Comparison of ENCODE assay signal across 21 cellular contexts in genomic region chr17:31540602-31541307, GRCh38.
"Had no signal": no experiment of that assay in that cellular context is flagged by ENCODE, and none has a peak within 500 bp of the region (broad histone marks: within the 10 kb centered on the region; RNA-seq: fewer than 3 reads in every experiment).

No MANE protein-coding gene starts in this region.

- H3K9me3 Mint-ChIP-seq: activated naive CD8-positive, alpha-beta T cell treated with anti-CD3 and anti-CD28 coated beads, Interleukin-2, amount 10 ng/mL, durations not matched to agents 7 days and 5 days; WTC11 had no signal

- H3K36me3 ChIP-seq: heart right ventricle, upper lobe of left lung had no signal

- H3K4me1 Mint-ChIP-seq: WTC11 had no signal

- ATAC-seq: activated CD4-positive, alpha-beta T cell treated with anti-CD3 and anti-CD28 coated beads for 36 hours; stimulated activated naive CD8-positive, alpha-beta T cell treated with anti-CD3 and anti-CD28 coated beads, Interleukin-15, Interleukin-2, amounts not matched to agents 100 U/mL and 50 U/mL, for 24 hours had no signal

- DNase-seq: activated CD4-positive, alpha-beta T cell treated with anti-CD3 and anti-CD28 coated beads for 36 hours; activated CD4-positive, alpha-beta T cell treated with anti-CD3 and anti-CD28 coated beads, Interleukin-2, amount 50 U/mL, for 48 hours; activated naive CD4-positive, alpha-beta T cell treated with Interleukin-2 at 50 U/mL for 16 hours; activated naive CD8-positive, alpha-beta T cell treated with anti-CD3 and anti-CD28 coated beads, Interleukin-2, amount 10 ng/mL, durations not matched to agents 7 days and 5 days; activated T-cell treated with anti-CD3 and anti-CD28 coated beads, Interleukin-2, amount 50 U/mL, for 48 hours; amniotic stem cell; cortex of kidney; heart right ventricle; left colon; mesenchymal stem cell; naive B cell; retina; stimulated activated CD4-positive, alpha-beta T cell treated with anti-CD3 and anti-CD28 coated beads, Interleukin-2, amount 100 ng/mL, for 48 hours; stimulated activated CD8-positive, alpha-beta memory T cell treated with anti-CD3 and anti-CD28 coated beads, Interleukin-4, amount 100 ng/mL, for 48 hours; stimulated activated naive CD8-positive, alpha-beta T cell treated with anti-CD3 and anti-CD28 coated beads, Interleukin-15, Interleukin-2, amounts not matched to agents 100 U/mL and 50 U/mL, for 24 hours; T1000; upper lobe of left lung had no signal

- H3K4me3 ChIP-seq: heart right ventricle, upper lobe of left lung had no signal

- H3K4me3 Mint-ChIP-seq: activated CD4-positive, alpha-beta T cell treated with anti-CD3 and anti-CD28 coated beads for 36 hours; activated naive CD8-positive, alpha-beta T cell treated with anti-CD3 and anti-CD28 coated beads, Interleukin-2, amount 10 ng/mL, durations not matched to agents 7 days and 5 days; WTC11 had no signal

- H3K27me3 Mint-ChIP-seq: activated CD4-positive, alpha-beta T cell treated with anti-CD3 and anti-CD28 coated beads for 36 hours; naive B cell; progenitor cell of endocrine pancreas had no signal

- H3K27ac Mint-ChIP-seq: activated CD4-positive, alpha-beta T cell treated with anti-CD3 and anti-CD28 coated beads for 36 hours; activated naive CD8-positive, alpha-beta T cell treated with anti-CD3 and anti-CD28 coated beads, Interleukin-2, amount 10 ng/mL, durations not matched to agents 7 days and 5 days; WTC11 had no signal

- H3K27me3 ChIP-seq: heart right ventricle, upper lobe of left lung had no signal

- H3K27ac ChIP-seq: epithelial cell of prostate, heart right ventricle, upper lobe of left lung had no signal

- H3K4me1 ChIP-seq: heart right ventricle, upper lobe of left lung had no signal

- FAIRE-seq: keratinocyte had no signal

- H3K36me3 Mint-ChIP-seq: naive B cell, WTC11 had no signal

- H3K9me3 ChIP-seq: heart right ventricle, upper lobe of left lung had no signal
